ENCODE assay signal across 9 cellular contexts in the genomic region with DNA sequence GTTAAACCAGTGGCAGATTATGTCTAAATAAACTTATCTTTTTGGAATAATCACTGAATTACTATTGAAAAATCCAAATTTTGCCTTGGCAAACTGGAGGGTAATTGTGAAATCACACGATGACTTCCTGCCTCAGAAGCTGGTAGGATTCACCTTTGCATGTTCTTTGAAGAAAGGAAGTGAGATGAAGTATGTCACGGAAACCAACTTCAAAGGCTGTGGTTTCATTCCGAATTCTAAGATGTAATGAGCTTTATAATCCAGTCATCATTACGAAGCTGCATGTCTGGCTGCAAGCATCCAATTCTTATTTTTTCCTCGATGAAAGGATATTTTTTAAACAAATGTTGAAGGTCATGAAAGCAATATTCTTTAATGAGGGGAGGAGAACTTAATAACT.
DNase-seq lines count a peak whose midpoint lies in the region; ATAC-seq lines count a peak whose summit lies in the region.
"Had no signal": no experiment of that assay in that cellular context is flagged by ENCODE, and none has a peak within 500 bp of the region (broad histone marks: within the 10 kb centered on the region; RNA-seq: fewer than 3 reads in every experiment).

No MANE protein-coding gene starts in this region.

- peaks cover 0 to 8% of the 10 kb centered on the region in 2 donors for H3K9me3 Mint-ChIP-seq in effector memory CD8-positive, alpha-beta T cell

- H3K4me1 Mint-ChIP-seq in effector memory CD8-positive, alpha-beta T cell (ENCODE audit: low read depth in 2 of 2): peaks cover 47 to 77% of the 10 kb centered on the region in 2 donors

- DNase-seq in effector memory CD8-positive, alpha-beta T cell: peak; percentile 48 to 54 (median 52)
- DNase-seq in inferior parietal cortex (ENCODE audit: extremely low spot score) (no peak), DMS153 (lab: John Stamatoyannopoulos, UW) (no peak), C1 segment of cervical spinal cord (lab: John Stamatoyannopoulos, UW) (no peak), NCI-H510A (lab: John Stamatoyannopoulos, UW) (no peak)
- DNase-seq: GOT3 had no signal

- peaks cover 39% of the 10 kb centered on the region for H3K36me3 Mint-ChIP-seq in effector memory CD8-positive, alpha-beta T cell (ENCODE audit: insufficient read depth)

- peak overlapping the region; percentile 95 to 99 for H3K27ac Mint-ChIP-seq in effector memory CD8-positive, alpha-beta T cell

- peak; percentile 94 for ATAC-seq in GM18511 (IDR thresholded peaks at IDR 0.05; ENCODE audit: unreplicated experiment)
- peak; percentile 87 for ATAC-seq in GM21528 (IDR thresholded peaks at IDR 0.05; ENCODE audit: low FRiP score, unreplicated experiment)
- ATAC-seq in HG03575 (IDR thresholded peaks at IDR 0.05; ENCODE audit: extremely low read depth, insufficient number of reproducible peaks, low FRiP score, unreplicated experiment): peak; percentile 93
- ATAC-seq in effector memory CD8-positive, alpha-beta T cell (replicated peaks): peak; percentile 87

- H3K27me3 Mint-ChIP-seq in effector memory CD8-positive, alpha-beta T cell: no peaks in the 10 kb centered on the region

- peak overlapping the region; percentile 76 to 79 for H3K4me3 Mint-ChIP-seq in effector memory CD8-positive, alpha-beta T cell

Comparison
In these comparisons a context has a peak if more than half of its experiments do, and no peak if none do; other contexts are left out.
1. DNase-seq: peak in effector memory CD8-positive, alpha-beta T cell (3 of 3); none in inferior parietal cortex (single experiment), DMS153 (single experiment), C1 segment of cervical spinal cord (0 of 14) and NCI-H510A (single experiment).
2. Peak in every context shown above with its lines, with median percentiles within 50 percentile points of each other: ATAC-seq.